13 cellular contexts compared by ENCODE assay signal in genomic region chr2:159088906-159089305, GRCh38.
DNase-seq lines count a peak whose midpoint lies in the region; ATAC-seq and TF ChIP-seq lines count a peak whose summit lies in the region.
"Had no signal": no experiment of that assay in that cellular context is flagged by ENCODE, and none has a peak within 500 bp of the region (broad histone marks: within the 10 kb centered on the region; RNA-seq: fewer than 3 reads in every experiment).

No MANE protein-coding gene starts in this region.

- no peak overlapping the region for H3K27ac Mint-ChIP-seq in immature natural killer cell
- H3K27ac Mint-ChIP-seq: activated T-helper 17 cell treated with anti-CD3 and anti-CD28 coated beads, Interleukin-2, amount 50 U/mL, for 72 hours had no signal

- no peaks in the 10 kb centered on the region for H4K20me1 ChIP-seq in SK-N-SH (ENCODE audit: insufficient read depth)

- ATAC-seq in SK-N-SH treated with all-trans-retinoic acid at 6 μM for 48 hours (no peak), lower lobe of right lung (no peak), HG03439 (IDR thresholded peaks at IDR 0.05; ENCODE audit: unreplicated experiment) (no peak)
- ATAC-seq: activated T-helper 17 cell treated with anti-CD3 and anti-CD28 coated beads, Interleukin-2, amount 50 U/mL, for 72 hours; stimulated activated naive CD8-positive, alpha-beta T cell treated with anti-CD3 and anti-CD28 coated beads, Interleukin-15, amount 100 ng/mL, for 72 hours had no signal

- H3K4me1 ChIP-seq in SK-N-SH (ENCODE audit: control insufficient read depth in 1 of 2, insufficient read depth in 2 of 2, low read depth in 1 of 2, low read length in 1 of 2) (peaks cover 21 to 30% of the 10 kb centered on the region in 2 experiments), lower lobe of right lung (peaks cover 82% of the 10 kb centered on the region), transverse colon (peaks cover 32 to 77% (median 46%) of the 10 kb centered on the region in 4 donors), adrenal gland (replicated peaks in 1 of 2) (peaks cover 29 to 76% of the 10 kb centered on the region in 2 donors)

- no peak overlapping the region for H3K4me3 Mint-ChIP-seq in immature natural killer cell
- H3K4me3 Mint-ChIP-seq: activated T-helper 17 cell treated with anti-CD3 and anti-CD28 coated beads, Interleukin-2, amount 50 U/mL, for 72 hours; stimulated activated naive CD8-positive, alpha-beta T cell treated with anti-CD3 and anti-CD28 coated beads, Interleukin-15, amount 100 ng/mL, for 72 hours had no signal

- H3K4me2 ChIP-seq in SK-N-SH = no peak overlapping the region

- H3K27ac ChIP-seq in SK-N-SH (ENCODE audit: low read depth in 2 of 2, low read length in 1 of 2) = peak overlapping the region in 1 of 2 experiments; percentile 89; a peak in 1 of 4 replicates
- H3K27ac ChIP-seq in lower lobe of right lung = peak overlapping the region; percentile 60
- H3K27ac ChIP-seq in transverse colon = peak overlapping the region; percentile 28 to 90 (median 38)
- no peak overlapping the region for H3K27ac ChIP-seq in adrenal gland

- H3K27me3 ChIP-seq in SK-N-SH (ENCODE audit: insufficient read depth) (no peaks in the 10 kb centered on the region), lower lobe of right lung (ENCODE audit: low read depth) (no peaks in the 10 kb centered on the region), transverse colon (no peaks in the 10 kb centered on the region), adrenal gland (no peaks in the 10 kb centered on the region)

- POLR2A ChIA-PET in SK-N-SH (lab: Yijun Ruan, JAX) = no interaction called here

- no peaks in the 10 kb centered on the region for H3K36me3 Mint-ChIP-seq in immature natural killer cell

- DNase-seq in SK-N-SH = peak; percentile 49
- DNase-seq in astrocyte of the cerebellum (ENCODE audit: low read depth) = no peak
- DNase-seq in lower lobe of right lung = no peak
- no peak for DNase-seq in transverse colon
- no peak for DNase-seq in immature natural killer cell
- DNase-seq in adrenal gland = no peak
- DNase-seq: islet precursor cell; NCI-H446; stimulated activated CD4-positive, alpha-beta T cell treated with anti-CD3 and anti-CD28 coated beads, Interleukin-4, amount 100 ng/mL, for 24 hours; stimulated activated naive CD8-positive, alpha-beta T cell treated with anti-CD3 and anti-CD28 coated beads, Interleukin-15, amount 100 ng/mL, for 72 hours had no signal

- CTCF ChIA-PET in SK-N-SH (lab: Yijun Ruan, JAX) = interaction anchor here (0.6 to 2.6 kb wide), 5 partner anchors 8 to 33 kb away, joined by 3 to 12 read pairs (median 3); no protein-coding TSS in a partner anchor

- peaks cover 36 to 53% of the 10 kb centered on the region in 2 donors for H3K4me1 Mint-ChIP-seq in immature natural killer cell

- no peak for TF ChIP-seq RAD21 in SK-N-SH (IDR thresholded peaks at IDR 0.05; ENCODE audit: low read length)

- no peaks in the 10 kb centered on the region for H3K9me3 ChIP-seq in SK-N-SH
- H3K9me3 ChIP-seq in lower lobe of right lung = no peaks in the 10 kb centered on the region
- H3K9me3 ChIP-seq in transverse colon = no peaks in the 10 kb centered on the region
- no peaks in the 10 kb centered on the region for H3K9me3 ChIP-seq in adrenal gland (replicated peaks in 1 of 3)

- peaks cover 0 to 3% (median 2%) of the 10 kb centered on the region in 3 donors for H3K27me3 Mint-ChIP-seq in immature natural killer cell (ENCODE audit: low read depth in 3 of 3)
- H3K27me3 Mint-ChIP-seq: activated T-helper 17 cell treated with anti-CD3 and anti-CD28 coated beads, Interleukin-2, amount 50 U/mL, for 72 hours; stimulated activated naive CD8-positive, alpha-beta T cell treated with anti-CD3 and anti-CD28 coated beads, Interleukin-15, amount 100 ng/mL, for 72 hours had no signal

- peaks cover 0 to 3% of the 10 kb centered on the region in 2 experiments for H3K36me3 ChIP-seq in SK-N-SH (replicated peaks in 1 of 2; ENCODE audit: control insufficient read depth in 1 of 2, insufficient read depth in 2 of 2, low read length in 1 of 2)
- H3K36me3 ChIP-seq in lower lobe of right lung = no peaks in the 10 kb centered on the region
- H3K36me3 ChIP-seq in transverse colon = no peaks in the 10 kb centered on the region
- no peaks in the 10 kb centered on the region for H3K36me3 ChIP-seq in adrenal gland (replicated peaks in 1 of 2)

- H3K9me2 ChIP-seq in SK-N-SH = no peaks in the 10 kb centered on the region

- TF ChIP-seq CTCF in SK-N-SH (IDR thresholded peaks at IDR 0.05) (no peak), astrocyte of the cerebellum (IDR thresholded peaks at IDR 0.05; ENCODE audit: low read depth, low read length, missing control alignments) (peak; percentile 30), lower lobe of right lung (IDR thresholded peaks at IDR 0.05) (no peak), transverse colon (IDR thresholded peaks at IDR 0.05) (no peak), adrenal gland (IDR thresholded peaks at IDR 0.05) (no peak)

- in situ Hi-C loops in astrocyte of the cerebellum (cut with HindIII; ENCODE audit: low sequenced_read_pairs) (no loop called here), transverse colon (cut with MboI; ENCODE audit: low pct_ligation_motif_present in 1 of 4, low pct_unique_long_range_greater_than_20kb in 1 of 4, low sequenced_read_pairs in 3 of 4) (no loop called here)

- TF ChIP-seq POLR2A in transverse colon (IDR thresholded peaks at IDR 0.05) (no peak), adrenal gland (IDR thresholded peaks at IDR 0.05) (no peak)

- 82% methylated on average over 1 of the region's 1 CpG for WGBS in SK-N-SH (ENCODE audit: low lambda C conversion rate)
- 69% methylated on average over 1 of the region's 1 CpG; no CpG with 5 or more reads in 1 of the 2 donors for WGBS in transverse colon (ENCODE audit: low coverage in 1 of 2), 2 donors
- WGBS in adrenal gland, 4 donors = 46 to 82% (median 58%) methylated on average over 1 of the region's 1 CpG

- H3K4me3 ChIP-seq in SK-N-SH (ENCODE audit: low read depth in 2 of 2, low read length in 1 of 2) (no peak overlapping the region), astrocyte of the cerebellum (ENCODE audit: low read depth, low read length) (no peak overlapping the region), lower lobe of right lung (no peak overlapping the region), transverse colon (no peak overlapping the region), adrenal gland (no peak overlapping the region)

- TF ChIP-seq EP300 in SK-N-SH (IDR thresholded peaks at IDR 0.05; ENCODE audit: borderline replicate concordance in 1 of 2, low read depth in 1 of 2, low read length in 1 of 2) (no peak), transverse colon (IDR thresholded peaks at IDR 0.05; ENCODE audit: low read depth) (no peak)

- intact Hi-C loops in lower lobe of right lung (cut with DNase I) = no loop called here
- intact Hi-C loops in transverse colon (cut with DNase I; ENCODE audit: low total_unique reads) = no loop called here
- intact Hi-C loops in adrenal gland (cut with DNase I) = no loop called here

- H3K79me2 ChIP-seq in SK-N-SH (ENCODE audit: insufficient read depth) = peaks cover 52% of the 10 kb centered on the region; the same call in 1 of the 2 replicates

- peaks cover 13% of the 10 kb centered on the region for H3F3A ChIP-seq in SK-N-SH (replicated peaks; ENCODE audit: insufficient read depth)

- no peak overlapping the region for H2AFZ ChIP-seq in SK-N-SH (ENCODE audit: low read depth)

- no peaks in the 10 kb centered on the region for H3K9me3 Mint-ChIP-seq in immature natural killer cell
- H3K9me3 Mint-ChIP-seq: activated T-helper 17 cell treated with anti-CD3 and anti-CD28 coated beads, Interleukin-2, amount 50 U/mL, for 72 hours; stimulated activated naive CD8-positive, alpha-beta T cell treated with anti-CD3 and anti-CD28 coated beads, Interleukin-15, amount 100 ng/mL, for 72 hours had no signal

- no peak overlapping the region for H3K9ac ChIP-seq in SK-N-SH

TF ChIP-seq in SK-N-SH, 30 proteins besides CTCF, POLR2A, EP300 and RAD21 (continues in another document):
- TF ChIP-seq, protein P1, sequence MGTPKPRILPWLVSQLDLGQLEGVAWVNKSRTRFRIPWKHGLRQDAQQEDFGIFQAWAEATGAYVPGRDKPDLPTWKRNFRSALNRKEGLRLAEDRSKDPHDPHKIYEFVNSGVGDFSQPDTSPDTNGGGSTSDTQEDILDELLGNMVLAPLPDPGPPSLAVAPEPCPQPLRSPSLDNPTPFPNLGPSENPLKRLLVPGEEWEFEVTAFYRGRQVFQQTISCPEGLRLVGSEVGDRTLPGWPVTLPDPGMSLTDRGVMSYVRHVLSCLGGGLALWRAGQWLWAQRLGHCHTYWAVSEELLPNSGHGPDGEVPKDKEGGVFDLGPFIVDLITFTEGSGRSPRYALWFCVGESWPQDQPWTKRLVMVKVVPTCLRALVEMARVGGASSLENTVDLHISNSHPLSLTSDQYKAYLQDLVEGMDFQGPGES (IDR thresholded peaks at IDR 0.05; ENCODE audit: low read depth, low read length) = no peak
- TF ChIP-seq ELF1 (IDR thresholded peaks at IDR 0.05) (no peak), POLR2AphosphoS5 (IDR thresholded peaks at IDR 0.05; ENCODE audit: low read depth, low read length) (no peak)

TF ChIP-seq in SK-N-SH treated with all-trans-retinoic acid at 6 μM for 48 hours, 23 proteins besides CTCF, POLR2A, EP300 and RAD21 (continues in another document):
- TF ChIP-seq OSR1 (CRISPR knock-in tag; IDR thresholded peaks at IDR 0.05) = no peak
- TF ChIP-seq, protein P2, sequence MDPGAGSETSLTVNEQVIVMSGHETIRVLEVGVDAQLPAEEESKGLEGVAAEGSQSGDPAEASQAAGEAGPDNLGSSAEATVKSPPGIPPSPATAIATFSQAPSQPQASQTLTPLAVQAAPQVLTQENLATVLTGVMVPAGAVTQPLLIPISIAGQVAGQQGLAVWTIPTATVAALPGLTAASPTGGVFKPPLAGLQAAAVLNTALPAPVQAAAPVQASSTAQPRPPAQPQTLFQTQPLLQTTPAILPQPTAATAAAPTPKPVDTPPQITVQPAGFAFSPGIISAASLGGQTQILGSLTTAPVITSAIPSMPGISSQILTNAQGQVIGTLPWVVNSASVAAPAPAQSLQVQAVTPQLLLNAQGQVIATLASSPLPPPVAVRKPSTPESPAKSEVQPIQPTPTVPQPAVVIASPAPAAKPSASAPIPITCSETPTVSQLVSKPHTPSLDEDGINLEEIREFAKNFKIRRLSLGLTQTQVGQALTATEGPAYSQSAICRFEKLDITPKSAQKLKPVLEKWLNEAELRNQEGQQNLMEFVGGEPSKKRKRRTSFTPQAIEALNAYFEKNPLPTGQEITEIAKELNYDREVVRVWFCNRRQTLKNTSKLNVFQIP (CRISPR knock-in tag; IDR thresholded peaks at IDR 0.05; ENCODE audit: borderline replicate concordance, low read depth) = no peak
- TF ChIP-seq PPARA (CRISPR knock-in tag; IDR thresholded peaks at IDR 0.05; ENCODE audit: borderline replicate concordance) = no peak
- TF ChIP-seq ISL1 (CRISPR knock-in tag; IDR thresholded peaks at IDR 0.05) = no peak

Comparison
In these comparisons a context has a peak if more than half of its experiments do, and no peak if none do; other contexts are left out.
1. H3K27ac ChIP-seq: peak in lower lobe of right lung (single experiment) and transverse colon (4 of 4); none in adrenal gland (0 of 5).